ENCODE assay signal across 1 cellular context in genomic region chr3:41205591-41205990, GRCh38.
TF ChIP-seq lines count a peak whose summit lies in the region.

No MANE protein-coding gene starts in this region.

TF ChIP-seq in endothelial cell of umbilical vein, 7 proteins besides CTCF, POLR2A, EP300 and RAD21:
- TF ChIP-seq GATA2 (IDR thresholded peaks at IDR 0.05; ENCODE audit: insufficient read depth, insufficient read length, low read depth, low read length) (no peak), EZH2 (IDR thresholded peaks at IDR 0.05; ENCODE audit: borderline replicate concordance, low read depth, low read length, severe bottlenecking) (no peak), FOS (IDR thresholded peaks at IDR 0.05; ENCODE audit: borderline replicate concordance, insufficient read depth, low read length) (no peak), MAX (IDR thresholded peaks at IDR 0.05; ENCODE audit: insufficient read depth, insufficient read length) (no peak), POLR2AphosphoS5 (IDR thresholded peaks at IDR 0.05; ENCODE audit: insufficient read depth, low read depth, low read length) (no peak), MYC (IDR thresholded peaks at IDR 0.05; ENCODE audit: low read depth, low read length) (no peak), JUN (IDR thresholded peaks at IDR 0.05; ENCODE audit: borderline replicate concordance, insufficient read depth, insufficient read length, low read depth) (no peak)
